ENCODE assay signal across 8 cellular contexts in genomic region chr17:80252871-80253270, GRCh38. TPM values are rescaled to one million over a fixed set of nuclear protein-coding genes. Genes with fewer than 3 reads are reported as not detected.
DNase-seq lines count a peak whose midpoint lies in the region; ATAC-seq lines count a peak whose summit lies in the region.

No MANE protein-coding gene starts in this region.

- ATAC-seq in GM18867 (IDR thresholded peaks at IDR 0.05; ENCODE audit: unreplicated experiment) = peak; percentile 54
- ATAC-seq in esophagus mucosa = peak; percentile 79
- no peak for ATAC-seq in HG03565 (IDR thresholded peaks at IDR 0.05; ENCODE audit: unreplicated experiment)
- no peak for ATAC-seq in HG03460 (IDR thresholded peaks at IDR 0.05; ENCODE audit: unreplicated experiment)

- peak; percentile 54 for DNase-seq in NCI-H345 (lab: John Stamatoyannopoulos, UW)
- peak; percentile 77 for DNase-seq in activated CD8-positive, alpha-beta memory T cell treated with anti-CD3 and anti-CD28 coated beads for 4 hours (ENCODE audit: low read depth in 2 of 2)
- DNase-seq in retina = peak; percentile 48
- DNase-seq in globus pallidus (ENCODE audit: low spot score) = no peak

RNA-seq across cellular contexts. Expression of gene RNF213, which starts 7.8 kb away (rescaled TPM):
- total RNA-seq in esophagus mucosa = 59.9 TPM

RNA-seq across cellular contexts. Expression of gene SLC26A11, which starts 32.6 kb away (rescaled TPM):
- total RNA-seq in esophagus mucosa = 7.2 TPM

RNA-seq across cellular contexts. Expression of gene SGSH, which starts 32.7 kb away (rescaled TPM):
- total RNA-seq in esophagus mucosa = 18.9 TPM

Comparison
In these comparisons a context has a peak if more than half of its experiments do, and no peak if none do; other contexts are left out.
1. ATAC-seq: peak in GM18867 (single experiment) and esophagus mucosa (single experiment); none in HG03565 (single experiment) and HG03460 (single experiment).